In the genomic region with DNA sequence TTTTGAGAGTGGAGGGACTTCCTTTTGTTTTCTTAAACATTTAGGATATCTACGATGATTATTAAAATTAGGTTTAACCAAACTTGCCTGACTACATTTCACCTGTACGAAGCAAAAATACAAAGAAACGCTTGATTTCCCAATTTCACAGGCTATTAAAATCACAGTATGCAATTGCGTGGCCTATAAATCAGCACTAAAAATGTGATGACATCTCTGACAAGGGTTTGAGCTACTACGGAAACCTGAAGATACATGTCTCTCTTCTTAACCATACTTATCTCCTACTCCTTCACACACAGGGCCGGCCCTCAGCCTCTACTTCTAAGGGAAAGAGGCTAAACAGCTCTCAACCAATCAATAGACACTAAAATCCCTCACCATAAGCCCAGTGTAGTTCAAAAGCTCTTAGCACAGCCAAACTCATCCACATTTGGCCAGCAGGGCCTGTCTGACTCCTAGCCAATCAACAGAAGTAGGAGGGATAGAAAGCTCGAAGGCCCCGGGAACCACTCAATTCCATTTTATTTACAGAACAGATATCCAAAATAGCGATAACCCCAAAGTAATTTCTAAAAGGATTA, we compare ENCODE assay signal across 1 cellular context.
TF ChIP-seq lines count a peak whose summit lies in the region.

No MANE protein-coding gene starts in this region.

TF ChIP-seq in GM23338, 12 proteins besides CTCF, POLR2A, EP300 and RAD21 (continued from another document):
- TF ChIP-seq, protein P1, sequence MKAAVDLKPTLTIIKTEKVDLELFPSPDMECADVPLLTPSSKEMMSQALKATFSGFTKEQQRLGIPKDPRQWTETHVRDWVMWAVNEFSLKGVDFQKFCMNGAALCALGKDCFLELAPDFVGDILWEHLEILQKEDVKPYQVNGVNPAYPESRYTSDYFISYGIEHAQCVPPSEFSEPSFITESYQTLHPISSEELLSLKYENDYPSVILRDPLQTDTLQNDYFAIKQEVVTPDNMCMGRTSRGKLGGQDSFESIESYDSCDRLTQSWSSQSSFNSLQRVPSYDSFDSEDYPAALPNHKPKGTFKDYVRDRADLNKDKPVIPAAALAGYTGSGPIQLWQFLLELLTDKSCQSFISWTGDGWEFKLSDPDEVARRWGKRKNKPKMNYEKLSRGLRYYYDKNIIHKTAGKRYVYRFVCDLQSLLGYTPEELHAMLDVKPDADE (IDR thresholded peaks at IDR 0.05), result no peak
TF ChIP-seq in GM23338: peak in this region for 0.
